In genomic region chr3:16890605-16891333, GRCh38 we compare ENCODE assay signal across 18 cellular contexts. TPM values are rescaled to one million over a fixed set of nuclear protein-coding genes. Genes with fewer than 3 reads are reported as not detected.
DNase-seq lines count a peak whose midpoint lies in the region; ATAC-seq, FAIRE-seq and TF ChIP-seq lines count a peak whose summit lies in the region.
"Had no signal": no experiment of that assay in that cellular context is flagged by ENCODE, and none has a peak within 500 bp of the region (broad histone marks: within the 10 kb centered on the region; RNA-seq: fewer than 3 reads in every experiment).

No MANE protein-coding gene starts in this region.

- H2AFZ ChIP-seq in astrocyte (ENCODE audit: low read depth, low read length) (no peak overlapping the region), Karpas-422 (ENCODE audit: low read length) (no peak overlapping the region), GM23338 (no peak overlapping the region)

- no CpG with 5 or more reads among the region's 5 CpGs for WGBS in mesendoderm (ENCODE audit: extremely low coverage, insufficient coverage, low lambda C conversion rate)

- no peak overlapping the region for H3K4ac ChIP-seq in mesendoderm (ENCODE audit: low read depth, low read length)

- peaks cover 40% of the 10 kb centered on the region for H3K79me2 ChIP-seq in astrocyte (ENCODE audit: insufficient read depth, low read length)
- no peaks in the 10 kb centered on the region for H3K79me2 ChIP-seq in mesendoderm (ENCODE audit: control insufficient read depth, insufficient read depth, low read length)
- H3K79me2 ChIP-seq in Karpas-422 (ENCODE audit: low read length) = no peaks in the 10 kb centered on the region
- peaks cover 53% of the 10 kb centered on the region for H3K79me2 ChIP-seq in GM23338 (replicated peaks; ENCODE audit: insufficient read depth)

- no peak overlapping the region for H3K27ac ChIP-seq in CD8-positive, alpha-beta memory T cell (ENCODE audit: low read depth, low read length)
- H3K27ac ChIP-seq in astrocyte (ENCODE audit: low read depth, low read length) (no peak overlapping the region), mesendoderm (ENCODE audit: low read depth, low read length) (no peak overlapping the region), ascending aorta (no peak overlapping the region), Karpas-422 (ENCODE audit: low read length) (no peak overlapping the region), GM23338 (ENCODE audit: low read depth) (no peak overlapping the region)
- H3K27ac ChIP-seq: thyroid gland had no signal

- H3K9me3 Mint-ChIP-seq in CD8-positive, alpha-beta memory T cell = no peaks in the 10 kb centered on the region
- H3K9me3 Mint-ChIP-seq in astrocyte (ENCODE audit: unreplicated experiment) = no peaks in the 10 kb centered on the region
- H3K9me3 Mint-ChIP-seq in GM23338 = no peaks in the 10 kb centered on the region
- H3K9me3 Mint-ChIP-seq: dendritic cell treated with granulocyte-macrophage colony-stimulating factor and Interleukin-4, amounts not matched to agents 40 ng/mL and 50 ng/mL, for 4 days; neural crest cell had no signal

- no peak overlapping the region for H4K8ac ChIP-seq in mesendoderm (ENCODE audit: low read depth, low read length)

- H3K79me1 ChIP-seq in mesendoderm (ENCODE audit: low read length) = no peaks in the 10 kb centered on the region

- peak overlapping the region; percentile 27 for H3K4me2 ChIP-seq in astrocyte (ENCODE audit: low read length)
- H3K4me2 ChIP-seq in mesendoderm (ENCODE audit: low read length) = no peak overlapping the region
- no peak overlapping the region for H3K4me2 ChIP-seq in Karpas-422 (ENCODE audit: low read depth, low read length, poor library complexity, severe bottlenecking)
- no peak overlapping the region for H3K4me2 ChIP-seq in GM23338

- POLR2A ChIA-PET in CD8-positive, alpha-beta memory T cell (lab: Charles Lee) = no interaction called here

- H3K18ac ChIP-seq in mesendoderm (ENCODE audit: low read length) = no peak overlapping the region

- no peak overlapping the region for H4K5ac ChIP-seq in mesendoderm (ENCODE audit: low read length)

- no peak overlapping the region for H2BK120ac ChIP-seq in mesendoderm (ENCODE audit: low read depth, low read length)

- H3K36me3 ChIP-seq in CD8-positive, alpha-beta memory T cell (ENCODE audit: insufficient read depth, low read length) = no peaks in the 10 kb centered on the region
- H3K36me3 ChIP-seq in astrocyte (ENCODE audit: insufficient read depth, low read length) (no peaks in the 10 kb centered on the region), mesendoderm (ENCODE audit: control insufficient read depth, insufficient read depth, low read length) (no peaks in the 10 kb centered on the region), ascending aorta (no peaks in the 10 kb centered on the region), Karpas-422 (ENCODE audit: insufficient read depth, low read length) (no peaks in the 10 kb centered on the region), GM23338 (ENCODE audit: insufficient read depth) (0 out of 2 replicates have a peak, but pooled peaks cover 3% of the 10 kb centered on the region)
- H3K36me3 ChIP-seq: thyroid gland had no signal

- no peaks in the 10 kb centered on the region for H3K9me2 ChIP-seq in Karpas-422 (replicated peaks; ENCODE audit: insufficient read depth, low read length)
- no peaks in the 10 kb centered on the region for H3K9me2 ChIP-seq in GM23338 (ENCODE audit: insufficient read depth)

- peaks cover 4% of the 10 kb centered on the region for H4K20me1 ChIP-seq in astrocyte (ENCODE audit: insufficient read depth, low read length)
- peaks cover 7% of the 10 kb centered on the region; the same call in 1 of the 2 replicates for H4K20me1 ChIP-seq in Karpas-422 (ENCODE audit: insufficient read depth, low read depth, low read length)
- no peaks in the 10 kb centered on the region for H4K20me1 ChIP-seq in GM23338 (replicated peaks; ENCODE audit: insufficient read depth)

- peak; percentile 62 for FAIRE-seq in astrocyte (lab: Jason Lieb, UNC)
- FAIRE-seq: islet of Langerhans, small intestine had no signal

- no peaks in the 10 kb centered on the region for H3K9me3 ChIP-seq in CD8-positive, alpha-beta memory T cell (ENCODE audit: low read length)
- H3K9me3 ChIP-seq in astrocyte (ENCODE audit: insufficient read depth, low read depth, low read length) = no peaks in the 10 kb centered on the region
- no peaks in the 10 kb centered on the region for H3K9me3 ChIP-seq in ascending aorta
- H3K9me3 ChIP-seq in Karpas-422 (ENCODE audit: low read length) = no peaks in the 10 kb centered on the region
- H3K9me3 ChIP-seq: thyroid gland had no signal

- H3K56ac ChIP-seq in mesendoderm (ENCODE audit: low read length) = no peak overlapping the region

- intact Hi-C loops in ascending aorta (cut with DNase I) = no loop called here

- H3F3A ChIP-seq in GM23338 (replicated peaks; ENCODE audit: low read depth) = peaks cover 6% of the 10 kb centered on the region; the same call in 1 of the 2 replicates

- no peak for ATAC-seq in GM23338

- H3K4me1 ChIP-seq in CD8-positive, alpha-beta memory T cell (ENCODE audit: insufficient read depth, low read length) = peaks cover 76% of the 10 kb centered on the region
- peaks cover 11% of the 10 kb centered on the region for H3K4me1 ChIP-seq in astrocyte (ENCODE audit: insufficient read depth, low read length)
- H3K4me1 ChIP-seq in mesendoderm (ENCODE audit: control insufficient read depth, low read depth, low read length) = peaks cover 2% of the 10 kb centered on the region
- H3K4me1 ChIP-seq in ascending aorta = peaks cover 0 to 13% of the 10 kb centered on the region in 2 donors
- H3K4me1 ChIP-seq in Karpas-422 (ENCODE audit: low read length) = peaks cover 17% of the 10 kb centered on the region
- peaks cover 27% of the 10 kb centered on the region for H3K4me1 ChIP-seq in GM23338 (ENCODE audit: insufficient read depth)

- H3K27me3 Mint-ChIP-seq in CD8-positive, alpha-beta memory T cell = no peaks in the 10 kb centered on the region
- H3K27me3 Mint-ChIP-seq in astrocyte (ENCODE audit: low read depth, unreplicated experiment) (no peaks in the 10 kb centered on the region), GM23338 (ENCODE audit: insufficient read depth, low read depth, poor library complexity) (peaks cover 3% of the 10 kb centered on the region)
- H3K27me3 Mint-ChIP-seq: dendritic cell treated with granulocyte-macrophage colony-stimulating factor and Interleukin-4, amounts not matched to agents 40 ng/mL and 50 ng/mL, for 4 days had no signal

- CTCF ChIA-PET in CD8-positive, alpha-beta memory T cell (lab: Charles Lee) = no interaction called here

- H3K4me3 Mint-ChIP-seq in CD8-positive, alpha-beta memory T cell = peak overlapping the region; percentile 16 to 100 (median 98)
- H3K4me3 Mint-ChIP-seq in astrocyte (ENCODE audit: unreplicated experiment) (no peak overlapping the region), GM23338 (no peak overlapping the region)
- H3K4me3 Mint-ChIP-seq: dendritic cell treated with granulocyte-macrophage colony-stimulating factor and Interleukin-4, amounts not matched to agents 40 ng/mL and 50 ng/mL, for 4 days; neural crest cell had no signal

- H3K9ac ChIP-seq in astrocyte (ENCODE audit: low read length) (no peak overlapping the region), mesendoderm (ENCODE audit: low read length) (no peak overlapping the region), Karpas-422 (ENCODE audit: low read length) (no peak overlapping the region)

- H3K4me1 Mint-ChIP-seq in CD8-positive, alpha-beta memory T cell = peaks cover 84 to 90% (median 86%) of the 10 kb centered on the region in 3 donors
- H3K4me1 Mint-ChIP-seq in astrocyte (ENCODE audit: low read depth, unreplicated experiment) (peaks cover 11% of the 10 kb centered on the region), GM23338 (peaks cover 41% of the 10 kb centered on the region)

- no peak overlapping the region for H2BK5ac ChIP-seq in mesendoderm (ENCODE audit: low read length)

- peak overlapping the region in 7 of 8 donors; percentile 38 to 97 (median 87) for H3K27ac Mint-ChIP-seq in CD8-positive, alpha-beta memory T cell
- no peak overlapping the region for H3K27ac Mint-ChIP-seq in astrocyte (ENCODE audit: unreplicated experiment)
- H3K27ac Mint-ChIP-seq in GM23338 = no peak overlapping the region
- H3K27ac Mint-ChIP-seq: dendritic cell treated with granulocyte-macrophage colony-stimulating factor and Interleukin-4, amounts not matched to agents 40 ng/mL and 50 ng/mL, for 4 days had no signal

- DNase-seq in CD8-positive, alpha-beta memory T cell = no peak
- DNase-seq in HT1080 (ENCODE audit: low read depth) = peak; percentile 76
- no peak for DNase-seq in astrocyte (ENCODE audit: low read depth)
- no peak for DNase-seq in mesendoderm
- no peak for DNase-seq in NCI-H187 (lab: John Stamatoyannopoulos, UW)
- no peak for DNase-seq in ascending aorta (ENCODE audit: low spot score in 2 of 2)
- no peak for DNase-seq in Karpas-422
- DNase-seq in GM23338 (ENCODE audit: low spot score) = no peak
- DNase-seq: activated CD4-positive, alpha-beta T cell treated with anti-CD3 and anti-CD28 coated beads, Interleukin-2, amount 50 U/mL, for 1 hour; activated gamma-delta T cell treated with Interleukin-2 at 50 U/mL for 16 hours; NCI-H2081 treated with DMSO at 0.1 percent for 48 hours; NK-92 treated with Interleukin-12 subunit alpha and Interleukin-12 subunit beta, amount 100 ng/mL, for 24 hours; small intestine; thyroid gland had no signal

- H3K27me3 ChIP-seq in CD8-positive, alpha-beta memory T cell (ENCODE audit: insufficient read depth, low read length, poor library complexity, severe bottlenecking) = no peaks in the 10 kb centered on the region
- H3K27me3 ChIP-seq in astrocyte (ENCODE audit: insufficient read depth, low read length) = no peaks in the 10 kb centered on the region
- H3K27me3 ChIP-seq in mesendoderm (ENCODE audit: insufficient read depth, low read length, poor library complexity) = peaks cover 2% of the 10 kb centered on the region
- H3K27me3 ChIP-seq in ascending aorta = no peaks in the 10 kb centered on the region
- H3K27me3 ChIP-seq in Karpas-422 (ENCODE audit: low read length) = no peaks in the 10 kb centered on the region
- peaks cover 7% of the 10 kb centered on the region for H3K27me3 ChIP-seq in GM23338 (ENCODE audit: insufficient read depth)
- H3K27me3 ChIP-seq: thyroid gland had no signal

- H2BK15ac ChIP-seq in mesendoderm (replicated peaks; ENCODE audit: low read depth) = no peak overlapping the region

- H2AK5ac ChIP-seq in mesendoderm (ENCODE audit: low read length) = no peak overlapping the region

- H3K4me3 ChIP-seq in CD8-positive, alpha-beta memory T cell (ENCODE audit: low read length) = no peak overlapping the region
- no peak overlapping the region for H3K4me3 ChIP-seq in astrocyte (ENCODE audit: insufficient read depth, low read depth, low read length)
- no peak overlapping the region for H3K4me3 ChIP-seq in mesendoderm (ENCODE audit: low read length)
- no peak overlapping the region for H3K4me3 ChIP-seq in ascending aorta
- H3K4me3 ChIP-seq in Karpas-422 (ENCODE audit: low read length) = no peak overlapping the region
- no peak overlapping the region for H3K4me3 ChIP-seq in GM23338
- H3K4me3 ChIP-seq: thyroid gland had no signal

- H3K36me3 Mint-ChIP-seq in CD8-positive, alpha-beta memory T cell = peaks cover 0 to 10% (median 0%) of the 10 kb centered on the region in 3 donors
- no peaks in the 10 kb centered on the region for H3K36me3 Mint-ChIP-seq in astrocyte (ENCODE audit: low read depth, unreplicated experiment)
- H3K36me3 Mint-ChIP-seq in GM23338 (ENCODE audit: low read depth) = no peaks in the 10 kb centered on the region

- TF ChIP-seq CTCF in astrocyte (IDR thresholded peaks at IDR 0.05; ENCODE audit: insufficient read depth, low read depth, low read length) (no peak), ascending aorta (IDR thresholded peaks at IDR 0.05) (no peak), GM23338 (conservative IDR thresholded peaks at IDR 0.05; ENCODE audit: low read depth in 2 of 2) (no peak)

- H3K23ac ChIP-seq in mesendoderm (ENCODE audit: low read length) = peak overlapping the region; percentile 32

RNA-seq across cellular contexts. Expression of gene PLCL2, which starts 6.0 kb away (rescaled TPM):
- total RNA-seq in CD8-positive, alpha-beta memory T cell = 10 to 100 TPM; 22.2 to 22.8 TPM
- polyA plus RNA-seq in CD8-positive, alpha-beta memory T cell = 94.9 TPM
- total RNA-seq in HT1080 (2014; rRNA removed; shearing (Covaris generic)) = 11.1 and 11.5 TPM in 2 replicates
- polyA plus RNA-seq in HT1080 (2015; cell fraction: cytosol; rRNA removed) = 5.2 and 5.7 TPM in 2 replicates
- 3.5 and 4.1 TPM in 2 replicates for polyA plus RNA-seq in HT1080 (2015; cell fraction: nucleus; rRNA removed)
- total RNA-seq in astrocyte (3.1 and 3.9 TPM in 2 replicates), ascending aorta (2.9 TPM)
- polyA plus RNA-seq in mesendoderm (2013, experiment 1 of 2) = 0.95 TPM
- polyA plus RNA-seq in mesendoderm (2013, experiment 2 of 2) = 0.91 TPM
- total RNA-seq in Karpas-422 (2014; rRNA removed; shearing (Covaris generic); ENCODE audit: low replicate concordance) = 2.5 and 3.8 TPM in 2 replicates
- 9.2 and 9.7 TPM in 2 replicates for total RNA-seq in GM23338 (2014; rRNA removed; shearing (Covaris generic))
- 1.3 and 1.6 TPM in 2 replicates for polyA plus RNA-seq in GM23338 (2016; fragmentation: Nextera tagmentation; extraction: Ambion mirVana)
- total RNA-seq: LHCN-M2 had no signal

Comparison
In these comparisons a context has a peak if more than half of its experiments do, and no peak if none do; other contexts are left out.
1. H3K27ac Mint-ChIP-seq: peak in CD8-positive, alpha-beta memory T cell (7 of 8); none in astrocyte (single experiment) and GM23338 (single experiment).
2. H3K4me3 Mint-ChIP-seq: peak in CD8-positive, alpha-beta memory T cell (7 of 7); none in astrocyte (single experiment) and GM23338 (single experiment).